Comparison of ENCODE assay signal across 21 cellular contexts in genomic region chr4:12231098-12231497, GRCh38.
"Had no signal": no experiment of that assay in that cellular context is flagged by ENCODE, and none has a peak within 500 bp of the region (broad histone marks: within the 10 kb centered on the region; RNA-seq: fewer than 3 reads in every experiment).

No MANE protein-coding gene starts in this region.

- H3K27me3 ChIP-seq: MG63, SJSA1 had no signal

- H3K36me3 ChIP-seq: MG63, SJSA1 had no signal

- ATAC-seq: Panc1, PC-3 had no signal

- H3K4me3 ChIP-seq: MG63, SJSA1, SK-N-MC had no signal

- DNase-seq: KBM-7; MG63; NCI-H1092; NCI-H1105 treated with DMSO at 0.1 percent for 48 hours; NCI-H1417 treated with DMSO at 0.1 percent for 48 hours; NCI-H146; NCI-H1694 treated with DMSO at 0.1 percent for 48 hours; NCI-H2029; NCI-H2171 treated with DMSO at 0.1 percent for 48 hours; NCI-H345; NCI-H446 treated with DMSO at 0.1 percent for 48 hours; NCI-H510A treated with DMSO at 0.1 percent for 48 hours; NCI-H526; NCI-H774; NK-92 treated with Interleukin-12 subunit alpha and Interleukin-12 subunit beta, amount 100 ng/mL, for 24 hours; PC-3; SIG-M5 had no signal

- H3K27ac ChIP-seq: RWPE1, SJSA1, SK-N-MC had no signal

- H3K4me1 ChIP-seq: SJSA1 had no signal

- H3K9me3 ChIP-seq: MG63, SJSA1 had no signal
